In the genomic region with DNA sequence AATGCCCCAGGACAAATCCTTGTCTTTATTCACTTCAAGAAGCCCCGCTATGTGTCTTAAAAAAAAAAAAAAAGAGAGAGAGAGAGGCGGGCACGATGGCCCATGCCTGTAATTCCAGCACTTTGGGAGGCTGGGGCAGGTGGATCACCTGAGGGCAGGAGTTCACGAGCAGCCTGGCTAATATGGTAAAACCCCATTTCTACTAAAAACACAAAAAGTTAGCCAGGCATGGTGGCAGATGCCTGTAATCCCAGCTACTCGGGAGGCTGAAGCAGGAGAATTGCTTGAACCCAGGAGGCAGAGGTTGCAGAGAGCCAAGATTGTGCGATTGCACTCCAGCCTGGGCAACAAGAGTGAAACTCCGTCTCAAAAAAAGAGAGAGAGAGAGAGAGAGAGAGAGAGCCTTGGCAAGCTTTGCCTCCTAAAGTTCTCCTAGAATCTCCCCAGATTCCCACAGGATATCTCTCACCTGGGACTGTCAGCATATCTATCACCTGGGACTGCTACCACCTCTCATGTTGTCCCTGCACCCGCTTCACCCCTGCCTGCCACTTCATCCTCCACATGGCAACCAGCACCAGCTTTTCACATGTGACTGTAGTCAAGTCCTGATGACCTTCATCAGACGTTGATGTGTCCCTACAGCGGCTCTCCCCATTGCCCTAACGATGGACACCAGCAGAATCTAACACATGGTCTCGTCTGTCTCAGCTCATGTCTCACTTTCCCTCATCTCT, we compare ENCODE assay signal across 28 cellular contexts. TPM values are rescaled to one million over a fixed set of nuclear protein-coding genes. Genes with fewer than 3 reads are reported as not detected.
A peak's percentile ranks its signal among the peaks of the same experiment; 100 is the strongest.
DNase-seq lines count a peak whose midpoint lies in the region; ATAC-seq and TF ChIP-seq lines count a peak whose summit lies in the region.
"Had no signal": no experiment of that assay in that cellular context is flagged by ENCODE, and none has a peak within 500 bp of the region (broad histone marks: within the 10 kb centered on the region; RNA-seq: fewer than 3 reads in every experiment).

No MANE protein-coding gene starts in this region.

- no peaks in the 10 kb centered on the region for H3K27me3 ChIP-seq in osteoblast (ENCODE audit: insufficient read depth, low read length)
- H3K27me3 ChIP-seq: foreskin keratinocyte, pancreas, sigmoid colon, transverse colon had no signal

- H3K4me1 Mint-ChIP-seq in T-helper 17 cell: peaks cover 56% of the 10 kb centered on the region
- H3K4me1 Mint-ChIP-seq in activated naive CD8-positive, alpha-beta T cell treated with anti-CD3 and anti-CD28 coated beads, Interleukin-2, amount 10 ng/mL, durations not matched to agents 7 days and 5 days: peaks cover 50% of the 10 kb centered on the region
- H3K4me1 Mint-ChIP-seq: activated B cell treated with CpG ODN at 0.5 μM for 24 hours, naive B cell had no signal

- no peak overlapping the region for H2AFZ ChIP-seq in osteoblast (ENCODE audit: low read length)
- H2AFZ ChIP-seq: GM23248, hepatocyte had no signal

- no peaks in the 10 kb centered on the region for H3K27me3 Mint-ChIP-seq in T-helper 17 cell
- no peaks in the 10 kb centered on the region for H3K27me3 Mint-ChIP-seq in activated naive CD8-positive, alpha-beta T cell treated with anti-CD3 and anti-CD28 coated beads, Interleukin-2, amount 10 ng/mL, durations not matched to agents 7 days and 5 days
- H3K27me3 Mint-ChIP-seq: activated B cell treated with CpG ODN at 0.5 μM for 24 hours had no signal

- ATAC-seq in T-helper 17 cell (peak; percentile 11), left cardiac atrium (no peak)
- ATAC-seq in activated naive CD8-positive, alpha-beta T cell treated with anti-CD3 and anti-CD28 coated beads, Interleukin-2, amount 10 ng/mL, durations not matched to agents 7 days and 5 days (ENCODE audit: low read depth): no peak
- ATAC-seq: foreskin keratinocyte, pancreas had no signal

- POLR2A ChIA-PET in activated naive CD8-positive, alpha-beta T cell treated with anti-CD3 and anti-CD28 coated beads, Interleukin-2, amount 10 ng/mL, durations not matched to agents 7 days and 5 days (lab: Charles Lee): interaction anchor here (0.7 to 15.5 kb wide), 13 partner anchors 9 to 1623 kb away, joined by 3 to 194 read pairs (median 16); a partner anchor contains a TSS

- H3K36me3 Mint-ChIP-seq in T-helper 17 cell (ENCODE audit: low read depth): peaks cover 27% of the 10 kb centered on the region
- H3K36me3 Mint-ChIP-seq in activated naive CD8-positive, alpha-beta T cell treated with anti-CD3 and anti-CD28 coated beads, Interleukin-2, amount 10 ng/mL, durations not matched to agents 7 days and 5 days: peaks cover 81% of the 10 kb centered on the region
- H3K36me3 Mint-ChIP-seq: naive B cell had no signal

- H3K4me2 ChIP-seq in osteoblast (ENCODE audit: insufficient read depth, low read length): no peak overlapping the region
- H3K4me2 ChIP-seq: hepatocyte had no signal

- H4K20me1 ChIP-seq in osteoblast (ENCODE audit: insufficient read depth, low read length): no peaks in the 10 kb centered on the region

- H3K9me3 ChIP-seq in T-helper 17 cell (ENCODE audit: control insufficient read depth, low read length, poor library complexity, severe bottlenecking) (no peaks in the 10 kb centered on the region), osteoblast (ENCODE audit: low read depth, low read length) (no peaks in the 10 kb centered on the region)
- H3K9me3 ChIP-seq: pancreas, SJSA1, transverse colon had no signal

- no peaks in the 10 kb centered on the region for H3K9me3 Mint-ChIP-seq in activated naive CD8-positive, alpha-beta T cell treated with anti-CD3 and anti-CD28 coated beads, Interleukin-2, amount 10 ng/mL, durations not matched to agents 7 days and 5 days
- H3K9me3 Mint-ChIP-seq: activated B cell treated with CpG ODN at 0.5 μM for 24 hours had no signal

- H3K4me3 ChIP-seq in osteoblast (ENCODE audit: insufficient read depth, low read length): no peak overlapping the region
- H3K4me3 ChIP-seq: dorsolateral prefrontal cortex, GM23248, hepatocyte, pancreas, sigmoid colon, SJSA1, transverse colon had no signal

- H3K4me1 ChIP-seq in osteoblast (ENCODE audit: insufficient read depth, low read length): no peaks in the 10 kb centered on the region
- H3K4me1 ChIP-seq: foreskin keratinocyte, pancreas, sigmoid colon, SJSA1, transverse colon had no signal

- no peaks in the 10 kb centered on the region for H3K79me2 ChIP-seq in osteoblast (ENCODE audit: insufficient read depth, low read length)
- H3K79me2 ChIP-seq: hepatocyte had no signal

- TF ChIP-seq CTCF in osteoblast (IDR thresholded peaks at IDR 0.05; ENCODE audit: extremely low read depth, low read depth, low read length): no peak

- H3K27ac ChIP-seq in osteoblast (ENCODE audit: low read depth, low read length): no peak overlapping the region
- H3K27ac ChIP-seq: dorsolateral prefrontal cortex, epithelial cell of prostate, foreskin keratinocyte, GM23248, hepatocyte, pancreas, sigmoid colon, SJSA1, transverse colon had no signal

- peak overlapping the region; percentile 97 for H3K4me3 Mint-ChIP-seq in T-helper 17 cell
- peak overlapping the region; percentile 85 for H3K4me3 Mint-ChIP-seq in activated naive CD8-positive, alpha-beta T cell treated with anti-CD3 and anti-CD28 coated beads, Interleukin-2, amount 10 ng/mL, durations not matched to agents 7 days and 5 days
- H3K4me3 Mint-ChIP-seq: activated B cell treated with CpG ODN at 0.5 μM for 24 hours, naive B cell had no signal

- H3K27ac Mint-ChIP-seq in T-helper 17 cell: peak overlapping the region; percentile 97
- peak overlapping the region; percentile 82 for H3K27ac Mint-ChIP-seq in activated naive CD8-positive, alpha-beta T cell treated with anti-CD3 and anti-CD28 coated beads, Interleukin-2, amount 10 ng/mL, durations not matched to agents 7 days and 5 days
- H3K27ac Mint-ChIP-seq: activated B cell treated with CpG ODN at 0.5 μM for 24 hours had no signal

- intact Hi-C loops in left cardiac atrium (cut with DNase I): no loop called here

- peak; percentile 68 for DNase-seq in activated effector memory CD4-positive, alpha-beta T cell treated with anti-CD3 and anti-CD28 coated beads, Interleukin-2, amount 50 U/mL, for 16 hours
- DNase-seq in activated effector memory CD4-positive, alpha-beta T cell treated with Interleukin-2 at 50 U/mL for 16 hours: no peak
- no peak for DNase-seq in T-helper 17 cell
- DNase-seq in activated naive CD8-positive, alpha-beta T cell treated with anti-CD3 and anti-CD28 coated beads, Interleukin-2, amount 10 ng/mL, durations not matched to agents 7 days and 5 days: no peak
- DNase-seq in osteoblast (ENCODE audit: insufficient read length, low spot score, missing footprints): peak; percentile 10
- no peak for DNase-seq in left cardiac atrium
- no peak for DNase-seq in midbrain (lab: John Stamatoyannopoulos, UW)
- DNase-seq in DMS53 treated with DMSO at 0.1 percent for 48 hours (lab: John Stamatoyannopoulos, UW; ENCODE audit: unreplicated experiment): no peak
- DNase-seq: activated B cell treated with CpG ODN at 0.5 μM for 24 hours; aorta; central memory CD4-positive, alpha-beta T cell; DMS79; dorsolateral prefrontal cortex; foreskin keratinocyte; GM23248; IMR-90; naive B cell; NCI-H1417 treated with DMSO at 0.1 percent for 48 hours; NCI-H510A treated with DMSO at 0.1 percent for 48 hours; pancreas; sigmoid colon; stimulated activated naive CD4-positive, alpha-beta T cell; transverse colon had no signal

- H3K36me3 ChIP-seq in osteoblast (ENCODE audit: insufficient read depth, low read length): no peaks in the 10 kb centered on the region
- H3K36me3 ChIP-seq: pancreas, sigmoid colon, SJSA1, transverse colon had no signal

RNA-seq across cellular contexts. Expression of a gene that starts 5.8 kb away (rescaled TPM):
- total RNA-seq in T-helper 17 cell (100 to 1,000 TPM; 235 to 319 TPM), osteoblast (under 0.01 TPM in 1 of 2 replicates, not detected in the other), left cardiac atrium (1 to 10 TPM; 1.6 to 2.2 TPM)
- total RNA-seq in activated naive CD8-positive, alpha-beta T cell treated with anti-CD3 and anti-CD28 coated beads, Interleukin-2, amount 10 ng/mL, durations not matched to agents 7 days and 5 days: 100 to 1,000 TPM; 313 to 324 TPM
- total RNA-seq: foreskin keratinocyte, IMR-90, lung microvascular endothelial cell, MCF 10A, SJSA1 had no signal

RNA-seq across cellular contexts. Expression of a gene that starts 20.4 kb away (rescaled TPM):
- not detected for total RNA-seq in T-helper 17 cell
- total RNA-seq in activated naive CD8-positive, alpha-beta T cell treated with anti-CD3 and anti-CD28 coated beads, Interleukin-2, amount 10 ng/mL, durations not matched to agents 7 days and 5 days: not detected
- total RNA-seq in osteoblast: not detected in 2 replicates
- not detected for total RNA-seq in left cardiac atrium
- total RNA-seq: activated B cell treated with CpG ODN at 0.5 μM for 24 hours, aorta, dorsolateral prefrontal cortex, foreskin keratinocyte, GM23248, hepatocyte, IMR-90, lung microvascular endothelial cell, MCF 10A, pancreas, sigmoid colon, SJSA1, transverse colon had no signal

RNA-seq across cellular contexts. Expression of a gene that starts 43.8 kb away (rescaled TPM):
- total RNA-seq in T-helper 17 cell (1 to 10 TPM; 6.3 to 7.8 TPM), osteoblast (11.6 and 12.1 TPM in 2 replicates), left cardiac atrium (1 to 10 TPM; 9.4 to 9.6 TPM)
- 10 to 100 TPM; 15.3 to 15.5 TPM for total RNA-seq in activated naive CD8-positive, alpha-beta T cell treated with anti-CD3 and anti-CD28 coated beads, Interleukin-2, amount 10 ng/mL, durations not matched to agents 7 days and 5 days

Comparison
In these comparisons a context has a peak if more than half of its experiments do, and no peak if none do; other contexts are left out.
1. DNase-seq: peak in activated effector memory CD4-positive, alpha-beta T cell treated with anti-CD3 and anti-CD28 coated beads, Interleukin-2, amount 50 U/mL, for 16 hours (single experiment) and osteoblast (single experiment); none in activated effector memory CD4-positive, alpha-beta T cell treated with Interleukin-2 at 50 U/mL for 16 hours (single experiment), T-helper 17 cell (0 of 3), activated naive CD8-positive, alpha-beta T cell treated with anti-CD3 and anti-CD28 coated beads, Interleukin-2, amount 10 ng/mL, durations not matched to agents 7 days and 5 days (single experiment), left cardiac atrium (single experiment), midbrain (single experiment) and DMS53 treated with DMSO at 0.1 percent for 48 hours (single experiment).
2. RNA of a gene that starts 5.8 kb away (total RNA-seq): 313 to 324 TPM in activated naive CD8-positive, alpha-beta T cell treated with anti-CD3 and anti-CD28 coated beads, Interleukin-2, amount 10 ng/mL, durations not matched to agents 7 days and 5 days and 235 to 319 TPM in T-helper 17 cell; 1.6 to 2.2 TPM in left cardiac atrium and under 0.01 TPM in osteoblast; every median in the first group is over 10 times any median in the second.